In genomic region chr10:132299381-132300336, GRCh38 we compare ENCODE assay signal across 19 cellular contexts. TPM values are rescaled to one million over a fixed set of nuclear protein-coding genes. Genes with fewer than 3 reads are reported as not detected.
DNase-seq lines count a peak whose midpoint lies in the region; ATAC-seq and TF ChIP-seq lines count a peak whose summit lies in the region.
"Had no signal": no experiment of that assay in that cellular context is flagged by ENCODE, and none has a peak within 500 bp of the region (broad histone marks: within the 10 kb centered on the region; RNA-seq: fewer than 3 reads in every experiment).

No MANE protein-coding gene starts in this region.

- H3K27ac Mint-ChIP-seq in chondrocyte (ENCODE audit: unreplicated experiment) (no peak overlapping the region), type B pancreatic cell (no peak overlapping the region)
- H3K27ac Mint-ChIP-seq: GM23338 had no signal

- DNase-seq in cardiac septum (ENCODE audit: low spot score), result peak; percentile 65
- DNase-seq in left ventricle myocardium inferior, result no peak
- DNase-seq in chondrocyte (ENCODE audit: low spot score), result peak; percentile 88
- DNase-seq in mucosa of descending colon, result peak in 2 of 3 donors; percentile 14 to 22
- DNase-seq in upper lobe of right lung, result peak; percentile 35
- DNase-seq in type B pancreatic cell (ENCODE audit: extremely low spot score, unreplicated experiment), result no peak
- DNase-seq in GM10248 (ENCODE audit: extremely low spot score), result no peak
- DNase-seq in DMS 273 (lab: John Stamatoyannopoulos, UW; ENCODE audit: unreplicated experiment), result no peak
- DNase-seq: DMS 273 treated with DMSO at 0.1 percent for 48 hours, MM.1S, NCI-H1092, NCI-H1436 treated with DMSO at 0.1 percent for 48 hours, NCI-H2029, NCI-H345, NCI-H524 treated with DMSO at 0.1 percent for 48 hours, PC-9 had no signal

- TF ChIP-seq CTCF in left ventricle myocardium inferior (IDR thresholded peaks at IDR 0.05; ENCODE audit: borderline replicate concordance), result no peak
- TF ChIP-seq CTCF in chondrocyte (IDR thresholded peaks at IDR 0.05), result no peak
- TF ChIP-seq CTCF in mucosa of descending colon (IDR thresholded peaks at IDR 0.05), result no peak
- no peak for TF ChIP-seq CTCF in upper lobe of right lung (IDR thresholded peaks at IDR 0.05)
- no peak for TF ChIP-seq CTCF in type B pancreatic cell (conservative IDR thresholded peaks at IDR 0.05)
- no peak for TF ChIP-seq CTCF in GM10248 (IDR thresholded peaks at IDR 0.05; ENCODE audit: control extremely low read depth, extremely low read depth, low read depth, missing control alignments)

- no peaks in the 10 kb centered on the region for H3K36me3 ChIP-seq in left ventricle myocardium inferior
- no peaks in the 10 kb centered on the region for H3K36me3 ChIP-seq in mucosa of descending colon (ENCODE audit: low read depth)
- H3K36me3 ChIP-seq in upper lobe of right lung, result no peaks in the 10 kb centered on the region

- CTCF ChIA-PET in GM10248 (lab: Yijun Ruan, JAX), result interaction anchor here (1.2 kb wide), 1 partner anchor 49 kb away, joined by 3 read pairs; no protein-coding TSS in a partner anchor

- H3K27me3 Mint-ChIP-seq in chondrocyte (ENCODE audit: low read depth) (peaks cover 1% of the 10 kb centered on the region), type B pancreatic cell (peaks cover 29% of the 10 kb centered on the region)

- H3K36me3 Mint-ChIP-seq in chondrocyte (ENCODE audit: low read depth) (no peaks in the 10 kb centered on the region), type B pancreatic cell (no peaks in the 10 kb centered on the region)

- intact Hi-C loops in cardiac septum (cut with DNase I), result no loop called here
- intact Hi-C loops in left ventricle myocardium inferior (cut with micrococcal nuclease), result no loop called here
- intact Hi-C loops in mucosa of descending colon (cut with DNase I, micrococcal nuclease), result no loop called here
- intact Hi-C loops in upper lobe of right lung (cut with DNase I), result no loop called here

- POLR2A ChIA-PET in GM10248 (lab: Yijun Ruan, JAX), result interaction anchor here (1.4 kb wide), 1 partner anchor 8 kb away, joined by 3 read pairs; the partner anchor contains the start of gene STK32C

- no peak for ATAC-seq in mucosa of descending colon
- no peak for ATAC-seq in upper lobe of right lung
- ATAC-seq: GM23338, HCT116 had no signal

- H3K4me1 ChIP-seq in left ventricle myocardium inferior (no peaks in the 10 kb centered on the region), mucosa of descending colon (ENCODE audit: low read depth) (no peaks in the 10 kb centered on the region), upper lobe of right lung (no peaks in the 10 kb centered on the region)

- H3K4me3 Mint-ChIP-seq in chondrocyte (ENCODE audit: unreplicated experiment) (no peak overlapping the region), type B pancreatic cell (no peak overlapping the region)
- H3K4me3 Mint-ChIP-seq: GM23338 had no signal

- H3K9me3 Mint-ChIP-seq in chondrocyte (ENCODE audit: low read depth), result no peaks in the 10 kb centered on the region
- no peaks in the 10 kb centered on the region for H3K9me3 Mint-ChIP-seq in type B pancreatic cell
- H3K9me3 Mint-ChIP-seq: GM23338 had no signal

- H3K27me3 ChIP-seq in left ventricle myocardium inferior (ENCODE audit: low read depth) (peaks cover 7% of the 10 kb centered on the region), upper lobe of right lung (no peaks in the 10 kb centered on the region)

- H3K9me3 ChIP-seq in left ventricle myocardium inferior (replicated peaks), result no peaks in the 10 kb centered on the region
- no peaks in the 10 kb centered on the region for H3K9me3 ChIP-seq in mucosa of descending colon
- H3K9me3 ChIP-seq in upper lobe of right lung, result no peaks in the 10 kb centered on the region

- H3K4me1 Mint-ChIP-seq in chondrocyte (ENCODE audit: low read depth), result peaks cover 5% of the 10 kb centered on the region
- H3K4me1 Mint-ChIP-seq in type B pancreatic cell (ENCODE audit: unreplicated experiment), result peaks cover 4% of the 10 kb centered on the region

- H3K27ac ChIP-seq in left ventricle myocardium inferior (replicated peaks) (no peak overlapping the region), upper lobe of right lung (no peak overlapping the region)
- H3K27ac ChIP-seq: C4-2B, PC-9 had no signal

- H3K4me3 ChIP-seq in left ventricle myocardium inferior (no peak overlapping the region), mucosa of descending colon (no peak overlapping the region), upper lobe of right lung (no peak overlapping the region)
- H3K4me3 ChIP-seq: GM23338, PC-9 had no signal

RNA-seq across cellular contexts. Expression of gene STK32C, which starts 8.1 kb away (rescaled TPM):
- total RNA-seq in cardiac septum, result 5.9 TPM
- total RNA-seq in left ventricle myocardium inferior, result 4.4 TPM
- 15.8 to 17.9 TPM (median 17.2 TPM) in 3 replicates for total RNA-seq in chondrocyte
- total RNA-seq in mucosa of descending colon, result 10 to 100 TPM in 2 of 3 donors, 1 to 10 TPM in 1; 4.5 to 11.5 (median 11.1) TPM
- total RNA-seq in upper lobe of right lung, result 13.2 TPM
- total RNA-seq in type B pancreatic cell (ENCODE audit: low replicate concordance), result 8.0 and 12.9 TPM in 2 replicates

RNA-seq across cellular contexts. Expression of gene LRRC27, which starts 32.3 kb away (rescaled TPM):
- total RNA-seq in cardiac septum (3.8 TPM), left ventricle myocardium inferior (3.8 TPM), chondrocyte (10.2 to 14.4 TPM (median 13.2 TPM) in 3 replicates), mucosa of descending colon (10 to 100 TPM in 2 of 3 donors, 1 to 10 TPM in 1; 6.9 to 12.2 (median 11.1) TPM), upper lobe of right lung (6.3 TPM), type B pancreatic cell (ENCODE audit: low replicate concordance) (8.9 and 14.2 TPM in 2 replicates)

Comparison
In these comparisons a context has a peak if more than half of its experiments do, and no peak if none do; other contexts are left out.
1. DNase-seq: peak in cardiac septum (single experiment), chondrocyte (single experiment), mucosa of descending colon (2 of 3) and upper lobe of right lung (single experiment); none in left ventricle myocardium inferior (single experiment), type B pancreatic cell (single experiment), GM10248 (single experiment) and DMS 273 (single experiment).